Comparison of ENCODE assay signal across 5 cellular contexts in genomic region chr4:141615587-141615918, GRCh38. TPM values are rescaled to one million over a fixed set of nuclear protein-coding genes. Genes with fewer than 3 reads are reported as not detected.
DNase-seq lines count a peak whose midpoint lies in the region; ATAC-seq and TF ChIP-seq lines count a peak whose summit lies in the region.
"Not testable (repeated sequence)": the region's sequence is repeated elsewhere in the genome, so short reads cannot be mapped to it uniquely, and the experiment has no call there.
"Had no signal": no experiment of that assay in that cellular context is flagged by ENCODE, and none has a peak within 500 bp of the region (broad histone marks: within the 10 kb centered on the region; RNA-seq: fewer than 3 reads in every experiment).

No MANE protein-coding gene starts in this region.

- peak overlapping the region; percentile 85; the same call in 1 of the 2 replicates for H2AFZ ChIP-seq in MM.1S (ENCODE audit: low read length)

- not testable (repeated sequence) for H4K20me1 ChIP-seq in MM.1S (ENCODE audit: insufficient read depth, low read length)

- H3K36me3 ChIP-seq in MM.1S (replicated peaks; ENCODE audit: insufficient read depth, low read length); RWPE2 (ENCODE audit: low read depth); lower lobe of right lung: not testable (repeated sequence)

- not testable (repeated sequence) for ATAC-seq in RWPE2 (ENCODE audit: low read depth)
- ATAC-seq in lower lobe of right lung, result peak in 1 of 2 donors; percentile 27

- H3K9me2 ChIP-seq in MM.1S (replicated peaks; ENCODE audit: insufficient read depth, low read length), result not testable (repeated sequence)

- not testable (repeated sequence) for DNase-seq in MM.1S
- DNase-seq in RWPE2 (ENCODE audit: low spot score) (peak; percentile 41), lower lobe of right lung (peak; percentile 24), posterior vena cava (ENCODE audit: low spot score) (peak; percentile 67)

- intact Hi-C loops in lower lobe of right lung (cut with DNase I); posterior vena cava (cut with DNase I): not testable (repeated sequence)

- peak overlapping the region; percentile 75; the same call in 1 of the 2 replicates for H3K27ac ChIP-seq in MM.1S (ENCODE audit: low read length)
- not testable (repeated sequence) for H3K27ac ChIP-seq in RWPE2 (ENCODE audit: poor library complexity, severe bottlenecking); lower lobe of right lung

- not testable (repeated sequence) for H3K4me2 ChIP-seq in MM.1S (ENCODE audit: low read depth, low read length)

- not testable (repeated sequence) for H3K27me3 ChIP-seq in MM.1S (replicated peaks; ENCODE audit: insufficient read depth, low read length); RWPE2 (ENCODE audit: insufficient read depth, poor library complexity, severe bottlenecking); lower lobe of right lung (ENCODE audit: low read depth)

- not testable (repeated sequence) for TF ChIP-seq CTCF in MM.1S (IDR thresholded peaks at IDR 0.05; ENCODE audit: low read length); RWPE2 (IDR thresholded peaks at IDR 0.05; ENCODE audit: poor library complexity, severe bottlenecking); lower lobe of right lung (IDR thresholded peaks at IDR 0.05)

- peaks cover 19% of the 10 kb centered on the region for H3K4me1 ChIP-seq in MM.1S (ENCODE audit: low read length)
- not testable (repeated sequence) for H3K4me1 ChIP-seq in RWPE2 (ENCODE audit: insufficient read depth, poor library complexity, severe bottlenecking); lower lobe of right lung

- not testable (repeated sequence) for H3K9me3 ChIP-seq in MM.1S (replicated peaks; ENCODE audit: insufficient read depth, low read length); RWPE2 (ENCODE audit: severe bottlenecking); lower lobe of right lung

- not testable (repeated sequence) for H3K79me2 ChIP-seq in MM.1S (ENCODE audit: low read length)

- H3K9ac ChIP-seq in MM.1S (ENCODE audit: low read length), result not testable (repeated sequence)

- not testable (repeated sequence) for H3K4me3 ChIP-seq in MM.1S (ENCODE audit: low read length); RWPE2 (ENCODE audit: severe bottlenecking); lower lobe of right lung

- peaks cover 16% of the 10 kb centered on the region for H3F3A ChIP-seq in MM.1S (ENCODE audit: insufficient read depth, low read length)

RNA-seq across cellular contexts. Expression of gene IL15, which starts 20.8 kb away (rescaled TPM):
- 9.7 TPM for total RNA-seq in lower lobe of right lung
- total RNA-seq in posterior vena cava, result 1 to 10 TPM; 3.7 to 7.1 TPM
- total RNA-seq: Caco-2 had no signal
